In genomic region chr4:10173039-10173753, GRCh38 we compare ENCODE assay signal across 12 cellular contexts. TPM values are rescaled to one million over a fixed set of nuclear protein-coding genes. Genes with fewer than 3 reads are reported as not detected.
A peak's percentile ranks its signal among the peaks of the same experiment; 100 is the strongest.
DNase-seq lines count a peak whose midpoint lies in the region; ATAC-seq, FAIRE-seq and TF ChIP-seq lines count a peak whose summit lies in the region.
"Had no signal": no experiment of that assay in that cellular context is flagged by ENCODE, and none has a peak within 500 bp of the region (broad histone marks: within the 10 kb centered on the region; RNA-seq: fewer than 3 reads in every experiment).

No MANE protein-coding gene starts in this region.

- H3K27me3 ChIP-seq in HepG2 (ENCODE audit: control insufficient read depth in 1 of 2, insufficient read depth in 2 of 2, low read length in 2 of 2), result peaks cover 0 to 1% of the 10 kb centered on the region in 2 experiments; a peak in 1 of 5 replicates

- intact Hi-C loops in HepG2 (cut with micrococcal nuclease; ENCODE audit: unreplicated experiment), result no loop called here
- intact Hi-C loops in activated naive CD4-positive, alpha-beta T cell treated with anti-CD3 and anti-CD28 coated beads for 36 hours (cut with micrococcal nuclease), result no loop called here

- no peaks in the 10 kb centered on the region for H3K9me3 Mint-ChIP-seq in type B pancreatic cell
- no peaks in the 10 kb centered on the region for H3K9me3 Mint-ChIP-seq in activated naive CD4-positive, alpha-beta T cell treated with anti-CD3 and anti-CD28 coated beads for 36 hours

- H3K27ac Mint-ChIP-seq in type B pancreatic cell, result peak overlapping the region; percentile 63
- H3K27ac Mint-ChIP-seq in activated naive CD4-positive, alpha-beta T cell treated with anti-CD3 and anti-CD28 coated beads for 36 hours, result no peak overlapping the region

- H3K27me3 Mint-ChIP-seq in type B pancreatic cell, result no peaks in the 10 kb centered on the region
- no peaks in the 10 kb centered on the region for H3K27me3 Mint-ChIP-seq in activated naive CD4-positive, alpha-beta T cell treated with anti-CD3 and anti-CD28 coated beads for 36 hours (ENCODE audit: low read depth)

- H3K27ac ChIP-seq in HepG2 (ENCODE audit: extremely low read length, insufficient read depth, low read length), result no peak overlapping the region
- H3K27ac ChIP-seq: A549, WERI-Rb-1 had no signal

- POLR2A ChIA-PET in HepG2 (lab: Yijun Ruan, JAX), result no interaction called here

- H3K4me1 Mint-ChIP-seq in type B pancreatic cell (ENCODE audit: unreplicated experiment), result peaks cover 20% of the 10 kb centered on the region
- H3K4me1 Mint-ChIP-seq in activated naive CD4-positive, alpha-beta T cell treated with anti-CD3 and anti-CD28 coated beads for 36 hours (ENCODE audit: low read depth), result no peaks in the 10 kb centered on the region

- no peak for TF ChIP-seq POLR2A in HepG2 (IDR thresholded peaks at IDR 0.05; ENCODE audit: insufficient read depth in 1 of 2, low read depth in 2 of 2, low read length in 2 of 2)

- TF ChIP-seq CTCF in cardiac fibroblast (IDR thresholded peaks at IDR 0.05; ENCODE audit: low read depth, low read length), result peak; percentile 28
- TF ChIP-seq CTCF in HepG2 (CRISPR knock-in tag; IDR thresholded peaks at IDR 0.05), result no peak
- no peak for TF ChIP-seq CTCF in type B pancreatic cell (conservative IDR thresholded peaks at IDR 0.05)

- H3K79me2 ChIP-seq in HepG2 (ENCODE audit: insufficient read depth, low read length), result no peaks in the 10 kb centered on the region

- BruUV-seq in HepG2 (replicated peaks; lab: Mats Ljungman, UMichigan), result no TSS peak

- ATAC-seq in HepG2 (no peak), HG03342 (IDR thresholded peaks at IDR 0.05; ENCODE audit: unreplicated experiment) (no peak)
- ATAC-seq: A549 had no signal

- in situ Hi-C loops in HepG2 (cut with HindIII; ENCODE audit: extremely low pct_ligation_motif_present, low pct_unique_long_range_greater_than_20kb), result loop anchor here (25.0 kb wide), 1 partner anchor 1239 kb away; no protein-coding TSS in a partner anchor

- H3K4me3 ChIP-seq in cardiac fibroblast (replicated peaks in 1 of 2; ENCODE audit: low read depth in 2 of 2, low read length in 2 of 2) (no peak overlapping the region), HepG2 (replicated peaks in 1 of 3; ENCODE audit: insufficient read depth in 1 of 3, low read depth in 2 of 3, low read length in 3 of 3) (no peak overlapping the region)
- H3K4me3 ChIP-seq: A549 had no signal

- no peaks in the 10 kb centered on the region for H3K9me3 ChIP-seq in HepG2 (ENCODE audit: low read length)
- H3K9me3 ChIP-seq: A549 had no signal

- TF ChIP-seq EP300 in HepG2 (IDR thresholded peaks at IDR 0.05; ENCODE audit: low read depth in 2 of 2, low read length in 2 of 2) (no peak), HepG2 (CRISPR knock-in tag; IDR thresholded peaks at IDR 0.05; ENCODE audit: borderline replicate concordance) (no peak)

- DNase-seq in NCI-H1105 treated with DMSO at 0.1 percent for 48 hours (lab: John Stamatoyannopoulos, UW), result peak; percentile 8
- DNase-seq in NCI-H1105 (lab: John Stamatoyannopoulos, UW), result no peak
- peak; percentile 86 for DNase-seq in cardiac fibroblast (ENCODE audit: low read depth in 2 of 2)
- no peak for DNase-seq in HepG2 (ENCODE audit: low spot score)
- no peak for DNase-seq in type B pancreatic cell (ENCODE audit: extremely low spot score, unreplicated experiment)
- DNase-seq in activated naive CD4-positive, alpha-beta T cell treated with anti-CD3 and anti-CD28 coated beads for 36 hours, result no peak
- no peak for DNase-seq in NCI-H524 treated with DMSO at 0.1 percent for 48 hours (lab: John Stamatoyannopoulos, UW)
- DNase-seq: NCI-H2081 treated with DMSO at 0.1 percent for 48 hours; stimulated activated CD4-positive, alpha-beta T cell treated with anti-CD3 and anti-CD28 coated beads, Interleukin-4, amount 100 ng/mL, for 1 hour; WERI-Rb-1 had no signal

- no peaks in the 10 kb centered on the region for H3K4me1 ChIP-seq in HepG2 (ENCODE audit: insufficient read depth, low read length)
- H3K4me1 ChIP-seq: A549 had no signal

- H3K4me2 ChIP-seq in HepG2 (ENCODE audit: low read depth, low read length), result no peak overlapping the region
- H3K4me2 ChIP-seq: A549 had no signal

- no peaks in the 10 kb centered on the region for H3K36me3 ChIP-seq in HepG2 (replicated peaks in 1 of 2; ENCODE audit: control insufficient read depth in 1 of 2, insufficient read depth in 2 of 2, low read length in 2 of 2)
- H3K36me3 ChIP-seq: WERI-Rb-1 had no signal

- H3K36me3 Mint-ChIP-seq in type B pancreatic cell, result no peaks in the 10 kb centered on the region
- no peaks in the 10 kb centered on the region for H3K36me3 Mint-ChIP-seq in activated naive CD4-positive, alpha-beta T cell treated with anti-CD3 and anti-CD28 coated beads for 36 hours (ENCODE audit: low read depth)

- H4K20me1 ChIP-seq in HepG2 (ENCODE audit: insufficient read depth, low read length), result no peaks in the 10 kb centered on the region

- TF ChIP-seq RAD21 in HepG2 (CRISPR knock-in tag; IDR thresholded peaks at IDR 0.05), result no peak

- H3K9ac ChIP-seq in HepG2 (ENCODE audit: insufficient read depth, low read depth, low read length), result no peak overlapping the region

- no peak overlapping the region for H2AFZ ChIP-seq in HepG2 (ENCODE audit: low read length)

- CTCF ChIA-PET in HepG2 (lab: Yijun Ruan, JAX; ENCODE audit: low intra/inter-chr PET ratio, low total read pairs), result no interaction called here
- CTCF ChIA-PET in activated naive CD4-positive, alpha-beta T cell treated with anti-CD3 and anti-CD28 coated beads for 36 hours (lab: Charles Lee), result interaction anchor here (1.0 to 2.1 kb wide), 3 partner anchors 8 to 1931 kb away, joined by 3 to 9 read pairs (median 3); no protein-coding TSS in a partner anchor

- H3K4me3 Mint-ChIP-seq in type B pancreatic cell, result no peak overlapping the region
- no peak overlapping the region for H3K4me3 Mint-ChIP-seq in activated naive CD4-positive, alpha-beta T cell treated with anti-CD3 and anti-CD28 coated beads for 36 hours

- FAIRE-seq in HepG2 (lab: Jason Lieb, UNC), result no peak
- FAIRE-seq: A549 had no signal

- 25% methylated on average over 7 of the region's 9 CpGs for WGBS in HepG2 (ENCODE audit: low lambda C conversion rate)

TF ChIP-seq in HepG2, 621 proteins besides CTCF, POLR2A, EP300 and RAD21:
- TF ChIP-seq RFX1 (IDR thresholded peaks at IDR 0.05) (0 out of 2 replicates have a peak, but pooled peaks have one; percentile 19), IRF1 (CRISPR knock-in tag; IDR thresholded peaks at IDR 0.05; ENCODE audit: low read depth) (no peak)
TF ChIP-seq in HepG2: peak in this region for 1.

RNA-seq across cellular contexts. Expression of gene WDR1, which starts 56.6 kb away (rescaled TPM):
- total RNA-seq in HepG2 (2016; rRNA removed; fragmentation: Illumina TruSeq; extraction: Trizol) (106 and 120 TPM in 2 replicates), type B pancreatic cell (ENCODE audit: low replicate concordance) (227 and 313 TPM in 2 replicates)
- 50.7 and 51.7 TPM in 2 replicates for total RNA-seq in HepG2 (2016; cell fraction: cytosol; rRNA removed; fragmentation: Illumina TruSeq; extraction: Trizol; ENCODE audit: low read depth)
- total RNA-seq in HepG2 (2016; cell fraction: insoluble cytoplasmic fraction; rRNA removed; fragmentation: Illumina TruSeq; extraction: Trizol), result 98.1 and 109 TPM in 2 replicates
- 54.9 and 56.0 TPM in 2 replicates for total RNA-seq in HepG2 (2016; cell fraction: membrane; rRNA removed; fragmentation: Illumina TruSeq; extraction: Trizol)
- 57.3 and 65.4 TPM in 2 replicates for total RNA-seq in HepG2 (2016; cell fraction: nucleus; rRNA removed; fragmentation: Illumina TruSeq; extraction: Trizol)
- polyA plus RNA-seq in HepG2 (2011; rRNA removed), result 198 and 199 TPM in 2 replicates
- polyA plus RNA-seq in HepG2 (2011; cell fraction: cytosol; rRNA removed), result 187 and 226 TPM in 2 replicates
- polyA plus RNA-seq in HepG2 (2011; cell fraction: nucleus; rRNA removed), result 166 and 177 TPM in 2 replicates
- 117 and 122 TPM in 2 replicates for polyA plus RNA-seq in HepG2 (2012)
- 33.9 and 35.4 TPM in 2 replicates for polyA plus RNA-seq in HepG2 (2016; cell fraction: cytosol; fragmentation: Illumina TruSeq; extraction: Trizol; ENCODE audit: low read depth)
- polyA plus RNA-seq in HepG2 (2016; cell fraction: insoluble cytoplasmic fraction; fragmentation: Illumina TruSeq; extraction: Trizol; ENCODE audit: low read depth), result 136 and 179 TPM in 2 replicates
- 47.7 and 51.7 TPM in 2 replicates for polyA plus RNA-seq in HepG2 (2016; cell fraction: membrane; fragmentation: Illumina TruSeq; extraction: Trizol; ENCODE audit: low read depth)
- polyA plus RNA-seq in HepG2 (2016; cell fraction: nucleus; fragmentation: Illumina TruSeq; extraction: Trizol; ENCODE audit: insufficient read depth, low read depth), result 118 and 124 TPM in 2 replicates
- 149 and 296 TPM in 2 replicates for polyA minus RNA-seq in HepG2 (2011; rRNA and poly(A)+ RNA removed; ENCODE audit: low replicate concordance)
- polyA minus RNA-seq in HepG2 (2011; cell fraction: cytosol; rRNA and poly(A)+ RNA removed), result 111 and 136 TPM in 2 replicates
- 82.2 and 96.2 TPM in 2 replicates for polyA minus RNA-seq in HepG2 (2011; cell fraction: nucleus; rRNA and poly(A)+ RNA removed)
- 100 to 1,000 TPM; 271 to 295 TPM for total RNA-seq in activated naive CD4-positive, alpha-beta T cell treated with anti-CD3 and anti-CD28 coated beads for 36 hours

Comparison
In these comparisons a context has a peak if more than half of its experiments do, and no peak if none do; other contexts are left out.
1. DNase-seq: peak in NCI-H1105 treated with DMSO at 0.1 percent for 48 hours (single experiment) and cardiac fibroblast (2 of 2); none in NCI-H1105 (single experiment), HepG2 (single experiment), type B pancreatic cell (single experiment), activated naive CD4-positive, alpha-beta T cell treated with anti-CD3 and anti-CD28 coated beads for 36 hours (single experiment) and NCI-H524 treated with DMSO at 0.1 percent for 48 hours (single experiment).